In genomic region chr3:53880396-53881345, GRCh38 we compare ENCODE assay signal across 8 cellular contexts. TPM values are rescaled to one million over a fixed set of nuclear protein-coding genes. Genes with fewer than 3 reads are reported as not detected.
DNase-seq lines count a peak whose midpoint lies in the region; ATAC-seq lines count a peak whose summit lies in the region.

No MANE protein-coding gene starts in this region.

- peaks cover 33% of the 10 kb centered on the region for H3K36me3 Mint-ChIP-seq in activated CD4-positive, alpha-beta memory T cell treated with anti-CD3 and anti-CD28 coated beads for 36 hours
- peaks cover 90% of the 10 kb centered on the region for H3K36me3 Mint-ChIP-seq in stimulated activated effector memory CD8-positive, alpha-beta T cell treated with anti-CD3 and anti-CD28 coated beads, Interleukin-12 subunit alpha, Interleukin-12 subunit beta, amount 100 ng/mL, for 72 hours

- in situ Hi-C loops in HAP-1 (cut with MboI; ENCODE audit: low sequenced_read_pairs): no loop called here

- POLR2A ChIA-PET in activated CD4-positive, alpha-beta memory T cell treated with anti-CD3 and anti-CD28 coated beads for 36 hours (lab: Charles Lee): interaction anchor here (0.6 to 5.0 kb wide), 2 partner anchors 11 to 1305 kb away, joined by 3 to 29 read pairs; partner anchors contain the start of gene SELENOK

- peaks cover 20% of the 10 kb centered on the region for H3K4me1 Mint-ChIP-seq in activated CD4-positive, alpha-beta memory T cell treated with anti-CD3 and anti-CD28 coated beads for 36 hours (ENCODE audit: low read depth)
- H3K4me1 Mint-ChIP-seq in stimulated activated effector memory CD8-positive, alpha-beta T cell treated with anti-CD3 and anti-CD28 coated beads, Interleukin-12 subunit alpha, Interleukin-12 subunit beta, amount 100 ng/mL, for 72 hours: peaks cover 34% of the 10 kb centered on the region

- intact Hi-C loops in activated CD4-positive, alpha-beta memory T cell treated with anti-CD3 and anti-CD28 coated beads for 36 hours (cut with micrococcal nuclease): loop anchor here (10.0 kb wide), 1 partner anchor 1346 kb away; the partner anchor contains the start of genes NT5DC2 and UQCC5

- ATAC-seq in stimulated activated effector memory CD8-positive, alpha-beta T cell treated with anti-CD3 and anti-CD28 coated beads, Interleukin-12 subunit alpha, Interleukin-12 subunit beta, amount 100 ng/mL, for 72 hours: no peak
- ATAC-seq in GM19397 (IDR thresholded peaks at IDR 0.05; ENCODE audit: unreplicated experiment): no peak

- no CpG with 5 or more reads among the region's 10 CpGs for WGBS in iPS DF 6.9 (ENCODE audit: insufficient coverage, insufficient read length)

- CTCF ChIA-PET in activated CD4-positive, alpha-beta memory T cell treated with anti-CD3 and anti-CD28 coated beads for 36 hours (lab: Charles Lee): interaction anchor here (0.5 to 1.0 kb wide), 2 partner anchors 10 to 173 kb away, joined by 3 read pairs; no protein-coding TSS in a partner anchor

- no peaks in the 10 kb centered on the region for H3K27me3 Mint-ChIP-seq in activated CD4-positive, alpha-beta memory T cell treated with anti-CD3 and anti-CD28 coated beads for 36 hours

- no peak overlapping the region for H3K27ac ChIP-seq in iPS DF 6.9 (ENCODE audit: low read length)

- H3K4me3 ChIP-seq in HAP-1 (peak overlapping the region; percentile 62), iPS DF 6.9 (ENCODE audit: low read length) (peak overlapping the region; percentile 56; the same call in 1 of the 2 replicates)

- H3K36me3 ChIP-seq in HAP-1 (replicated peaks) (peaks cover 43% of the 10 kb centered on the region), iPS DF 6.9 (ENCODE audit: control insufficient read depth, insufficient read depth, low read length) (peaks cover 4% of the 10 kb centered on the region; the same call in 1 of the 2 replicates)

- H3K27ac Mint-ChIP-seq in activated CD4-positive, alpha-beta memory T cell treated with anti-CD3 and anti-CD28 coated beads for 36 hours: peak overlapping the region; percentile 51
- H3K27ac Mint-ChIP-seq in stimulated activated effector memory CD8-positive, alpha-beta T cell treated with anti-CD3 and anti-CD28 coated beads, Interleukin-12 subunit alpha, Interleukin-12 subunit beta, amount 100 ng/mL, for 72 hours: peak overlapping the region; percentile 94

- H3K9me3 Mint-ChIP-seq in activated CD4-positive, alpha-beta memory T cell treated with anti-CD3 and anti-CD28 coated beads for 36 hours: no peaks in the 10 kb centered on the region
- no peaks in the 10 kb centered on the region for H3K9me3 Mint-ChIP-seq in stimulated activated effector memory CD8-positive, alpha-beta T cell treated with anti-CD3 and anti-CD28 coated beads, Interleukin-12 subunit alpha, Interleukin-12 subunit beta, amount 100 ng/mL, for 72 hours

- H3K27me3 ChIP-seq in HAP-1 (ENCODE audit: low read depth) (no peaks in the 10 kb centered on the region), iPS DF 6.9 (ENCODE audit: control insufficient read depth, insufficient read depth, low read length) (no peaks in the 10 kb centered on the region)

- DNase-seq in HAP-1 (ENCODE audit: low spot score in 2 of 2): no peak
- no peak for DNase-seq in activated CD4-positive, alpha-beta memory T cell treated with anti-CD3 and anti-CD28 coated beads for 36 hours
- no peak for DNase-seq in iPS DF 6.9 (ENCODE audit: low read depth, low spot score)
- peak in 1 of 2 donors; percentile 50 for DNase-seq in stimulated activated effector memory CD8-positive, alpha-beta T cell treated with anti-CD3 and anti-CD28 coated beads, Interleukin-12 subunit alpha, Interleukin-12 subunit beta, amount 100 ng/mL, for 72 hours (ENCODE audit: low spot score in 2 of 2)
- DNase-seq in NCI-H524 treated with DMSO at 0.1 percent for 48 hours (lab: John Stamatoyannopoulos, UW): no peak
- no peak for DNase-seq in GM19240 (ENCODE audit: insufficient read length, low spot score)
- DNase-seq in foreskin melanocyte: no peak

- H3K4me1 ChIP-seq in HAP-1 (peaks cover 10% of the 10 kb centered on the region), iPS DF 6.9 (ENCODE audit: control insufficient read depth, insufficient read depth, low read length) (no peaks in the 10 kb centered on the region)

- H3K9me3 ChIP-seq in HAP-1 (no peaks in the 10 kb centered on the region), iPS DF 6.9 (ENCODE audit: control insufficient read depth, insufficient read depth, low read length) (no peaks in the 10 kb centered on the region)

- H3K4me3 Mint-ChIP-seq in activated CD4-positive, alpha-beta memory T cell treated with anti-CD3 and anti-CD28 coated beads for 36 hours: peak overlapping the region; percentile 89
- H3K4me3 Mint-ChIP-seq in stimulated activated effector memory CD8-positive, alpha-beta T cell treated with anti-CD3 and anti-CD28 coated beads, Interleukin-12 subunit alpha, Interleukin-12 subunit beta, amount 100 ng/mL, for 72 hours: peak overlapping the region; percentile 88

RNA-seq across cellular contexts. Expression of gene ACTR8, which starts 1.3 kb away (rescaled TPM):
- total RNA-seq in activated CD4-positive, alpha-beta memory T cell treated with anti-CD3 and anti-CD28 coated beads for 36 hours: 10 to 100 TPM; 32.0 to 33.1 TPM

RNA-seq across cellular contexts. Expression of gene SELENOK, which starts 11.0 kb away (rescaled TPM):
- total RNA-seq in activated CD4-positive, alpha-beta memory T cell treated with anti-CD3 and anti-CD28 coated beads for 36 hours: 10 to 100 TPM; 55.3 to 56.4 TPM

RNA-seq across cellular contexts. Expression of gene IL17RB, which starts 34.3 kb away (rescaled TPM):
- 1 to 10 TPM in 1 of 2 experiments, under 1 TPM in 1; 0.92 to 1.1 TPM for total RNA-seq in activated CD4-positive, alpha-beta memory T cell treated with anti-CD3 and anti-CD28 coated beads for 36 hours

RNA-seq across cellular contexts. Expression of gene CHDH, which starts 34.5 kb away (rescaled TPM):
- under 1 TPM; 0.41 to 0.59 TPM for total RNA-seq in activated CD4-positive, alpha-beta memory T cell treated with anti-CD3 and anti-CD28 coated beads for 36 hours
